In the genomic region with DNA sequence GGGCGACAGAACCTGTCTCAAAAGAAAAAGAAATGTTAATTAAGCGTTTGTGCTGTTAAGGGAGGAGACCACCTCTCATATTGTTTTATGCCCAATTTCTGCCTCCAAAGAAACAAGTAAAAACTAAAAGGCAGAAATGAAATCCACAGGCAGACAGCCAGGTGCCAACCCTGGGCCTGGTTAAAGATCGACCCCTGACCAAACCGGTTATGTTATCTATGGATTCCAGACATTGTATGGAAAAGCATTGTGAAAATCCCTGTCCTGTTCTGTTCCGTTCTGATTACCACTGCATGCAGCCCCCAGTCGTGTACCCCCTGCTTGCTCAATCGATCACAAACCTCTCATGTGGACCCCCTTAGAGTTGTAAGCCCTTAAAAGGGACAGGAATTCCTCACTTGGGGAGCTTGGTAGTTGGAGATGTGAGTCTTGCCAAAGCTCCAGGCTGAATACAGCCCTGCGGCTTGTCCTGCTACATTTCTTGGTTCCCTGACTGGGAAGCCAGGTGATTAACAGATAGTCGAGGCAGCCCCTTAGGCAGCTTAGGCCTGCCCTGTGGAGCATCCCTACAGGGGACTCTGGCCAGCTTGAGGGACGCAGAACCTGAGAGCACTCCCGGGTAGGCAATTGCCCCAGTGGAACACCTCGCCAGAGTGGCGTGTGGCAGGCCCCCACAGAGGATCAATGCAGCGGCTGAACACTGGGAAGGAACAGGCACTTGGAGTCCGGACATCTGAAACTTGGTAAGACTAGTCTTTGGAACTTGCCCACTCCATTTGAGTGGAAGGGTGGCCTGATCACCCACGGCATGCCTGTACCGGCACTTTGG, we compare ENCODE assay signal across 8 cellular contexts. TPM values are rescaled to one million over a fixed set of nuclear protein-coding genes. Genes with fewer than 3 reads are reported as not detected.
DNase-seq lines count a peak whose midpoint lies in the region; ATAC-seq and TF ChIP-seq lines count a peak whose summit lies in the region.

No MANE protein-coding gene starts in this region.

- no peak for ATAC-seq in GM23338
- ATAC-seq in right cardiac atrium = no peak
- no peak for ATAC-seq in GM21723 (IDR thresholded peaks at IDR 0.05; ENCODE audit: unreplicated experiment)

- H3K4me3 ChIP-seq in GM23338 (peak overlapping the region; percentile 28; the same call in 1 of the 2 replicates), right cardiac atrium (ENCODE audit: low read length) (peak overlapping the region; percentile 64), skeletal muscle tissue (ENCODE audit: low read length in 3 of 3) (peak overlapping the region; percentile 93 to 97 (median 93)), thyroid gland (replicated peaks in 1 of 3) (peak overlapping the region in 1 of 3 donors; percentile 52)

- H3F3A ChIP-seq in GM23338 (replicated peaks; ENCODE audit: low read depth) = peaks cover 4% of the 10 kb centered on the region; the same call in 1 of the 2 replicates

- H3K4me1 Mint-ChIP-seq in GM23338 = peaks cover 33% of the 10 kb centered on the region

- intact Hi-C loops in right cardiac atrium (cut with DNase I) = no loop called here
- intact Hi-C loops in thyroid gland (cut with DNase I) = loop anchor here (10.0 kb wide), 1 partner anchor 51 kb away; a partner anchor contains a TSS

- H3K27me3 ChIP-seq in GM23338 (ENCODE audit: insufficient read depth) (no peaks in the 10 kb centered on the region), right cardiac atrium (ENCODE audit: control insufficient read depth, insufficient read depth) (no peaks in the 10 kb centered on the region), skeletal muscle tissue (ENCODE audit: control insufficient read depth in 3 of 3, insufficient read depth in 3 of 3, low read length in 3 of 3) (no peaks in the 10 kb centered on the region), thyroid gland (no peaks in the 10 kb centered on the region)

- peaks cover 19% of the 10 kb centered on the region for H4K20me1 ChIP-seq in GM23338 (replicated peaks; ENCODE audit: insufficient read depth)

- TF ChIP-seq CTCF in GM23338 (conservative IDR thresholded peaks at IDR 0.05; ENCODE audit: low read depth in 2 of 2) (no peak), VCaP (conservative IDR thresholded peaks at IDR 0.05) (no peak), thyroid gland (IDR thresholded peaks at IDR 0.05) (no peak)

- H3K4me2 ChIP-seq in GM23338 = peak overlapping the region; percentile 52; the same call in 1 of the 2 replicates

- no peak overlapping the region for H2AFZ ChIP-seq in GM23338

- peak overlapping the region; percentile 95 for H3K27ac Mint-ChIP-seq in GM23338

- no peaks in the 10 kb centered on the region for H3K9me2 ChIP-seq in GM23338 (ENCODE audit: insufficient read depth)

- peak overlapping the region in 2 of 3 donors; percentile 92 to 97 for H3K9ac ChIP-seq in skeletal muscle tissue (ENCODE audit: low read depth in 1 of 3, low read length in 3 of 3)

- WGBS in right cardiac atrium = 89% methylated on average over 17 of the region's 17 CpGs
- 89 to 91% methylated on average over 17 of the region's 17 CpGs for WGBS in thyroid gland, 2 donors

- peaks cover 47% of the 10 kb centered on the region for H3K79me2 ChIP-seq in GM23338 (replicated peaks; ENCODE audit: insufficient read depth)

- no peaks in the 10 kb centered on the region for H3K9me3 ChIP-seq in right cardiac atrium (ENCODE audit: control insufficient read depth, low read length)
- H3K9me3 ChIP-seq in skeletal muscle tissue (ENCODE audit: control insufficient read depth in 3 of 3, low read length in 3 of 3) = no peaks in the 10 kb centered on the region
- H3K9me3 ChIP-seq in thyroid gland = no peaks in the 10 kb centered on the region

- H3K27ac ChIP-seq in GM23338 (ENCODE audit: low read depth) (no peak overlapping the region), VCaP (peak overlapping the region; percentile 93), right cardiac atrium (ENCODE audit: low read length) (peak overlapping the region; percentile 70), skeletal muscle tissue (ENCODE audit: low read depth, low read length) (peak overlapping the region; percentile 74), thyroid gland (peak overlapping the region in 1 of 3 donors; percentile 57)

- DNase-seq in GM23338 (ENCODE audit: low spot score) = no peak
- DNase-seq in right cardiac atrium = no peak
- DNase-seq in GOT3 (lab: John Stamatoyannopoulos, UW) = no peak
- DNase-seq in ecto neural progenitor cell (ENCODE audit: low spot score) = no peak
- no peak for DNase-seq in thyroid gland

- TF ChIP-seq POLR2A in thyroid gland (IDR thresholded peaks at IDR 0.05) = no peak

- H3K36me3 ChIP-seq in GM23338 (ENCODE audit: insufficient read depth) = peaks cover 12% of the 10 kb centered on the region
- peaks cover 2 to 5% (median 5%) of the 10 kb centered on the region in 3 donors for H3K36me3 ChIP-seq in skeletal muscle tissue (ENCODE audit: control insufficient read depth in 3 of 3, insufficient read depth in 3 of 3, low read length in 3 of 3)
- no peaks in the 10 kb centered on the region for H3K36me3 ChIP-seq in thyroid gland

- peaks cover 24% of the 10 kb centered on the region for H3K36me3 Mint-ChIP-seq in GM23338 (ENCODE audit: low read depth)

- H3K4me1 ChIP-seq in GM23338 (ENCODE audit: insufficient read depth) (peaks cover 10% of the 10 kb centered on the region), right cardiac atrium (ENCODE audit: control insufficient read depth, insufficient read depth, low read length) (peaks cover 5% of the 10 kb centered on the region), skeletal muscle tissue (ENCODE audit: control insufficient read depth in 3 of 3, insufficient read depth in 3 of 3, low read length in 3 of 3) (peaks cover 17 to 22% (median 22%) of the 10 kb centered on the region in 3 donors), thyroid gland (peaks cover 13 to 29% of the 10 kb centered on the region in 2 donors)

- peak overlapping the region; percentile 94 for H3K4me3 Mint-ChIP-seq in GM23338

- H3K27me3 Mint-ChIP-seq in GM23338 (ENCODE audit: insufficient read depth, low read depth, poor library complexity) = peaks cover 13% of the 10 kb centered on the region

- H3K9me3 Mint-ChIP-seq in GM23338 = no peaks in the 10 kb centered on the region; the same call in 2 of the 3 replicates

RNA-seq across cellular contexts. Expression of a gene that starts 0.7 kb away (rescaled TPM):
- 15.7 and 18.9 TPM in 2 replicates for total RNA-seq in GM23338 (2014; rRNA removed; shearing (Covaris generic))
- polyA plus RNA-seq in GM23338 (2016; fragmentation: Nextera tagmentation; extraction: Ambion mirVana) = 7.7 and 11.7 TPM in 2 replicates
- 1 to 10 TPM; 3.3 to 5.8 (median 3.8) TPM for total RNA-seq in right cardiac atrium
- 2.2 TPM for polyA plus RNA-seq in right cardiac atrium
- total RNA-seq in skeletal muscle tissue = 7.3 TPM
- 10 to 100 TPM in 2 of 4 donors, 1 to 10 TPM in 2; 5.3 to 13.6 (median 10.2) TPM for total RNA-seq in thyroid gland

RNA-seq across cellular contexts. Expression of a gene that starts 14.6 kb away (rescaled TPM):
- 62.0 and 69.9 TPM in 2 replicates for total RNA-seq in GM23338 (2014; rRNA removed; shearing (Covaris generic))
- polyA plus RNA-seq in GM23338 (2016; fragmentation: Nextera tagmentation; extraction: Ambion mirVana) (13.7 and 16.6 TPM in 2 replicates), right cardiac atrium (4.3 TPM)
- total RNA-seq in right cardiac atrium (1 to 10 TPM; 5.8 to 9.3 (median 6.6) TPM), skeletal muscle tissue (17.2 TPM), thyroid gland (10 to 100 TPM; 21.8 to 35.8 (median 23.9) TPM)

RNA-seq across cellular contexts. Expression of a gene that starts 34.2 kb away (rescaled TPM):
- 31.8 and 38.7 TPM in 2 replicates for total RNA-seq in GM23338 (2014; rRNA removed; shearing (Covaris generic))
- polyA plus RNA-seq in GM23338 (2016; fragmentation: Nextera tagmentation; extraction: Ambion mirVana) (12.8 and 13.6 TPM in 2 replicates), right cardiac atrium (16.3 TPM)
- total RNA-seq in right cardiac atrium (10 to 100 TPM; 19.6 to 23.8 (median 21.8) TPM), skeletal muscle tissue (18.8 TPM), thyroid gland (10 to 100 TPM; 15.9 to 36.5 (median 24.4) TPM)

RNA-seq across cellular contexts. Expression of a gene that starts 46.0 kb away (rescaled TPM):
- total RNA-seq in GM23338 (2014; rRNA removed; shearing (Covaris generic)) = 12.5 and 16.9 TPM in 2 replicates
- 5.2 and 7.2 TPM in 2 replicates for polyA plus RNA-seq in GM23338 (2016; fragmentation: Nextera tagmentation; extraction: Ambion mirVana)
- total RNA-seq in right cardiac atrium = 10 to 100 TPM in 3 of 4 donors, 1 to 10 TPM in 1; 8.8 to 11.7 (median 11.4) TPM
- polyA plus RNA-seq in right cardiac atrium = 7.1 TPM
- 27.1 TPM for total RNA-seq in skeletal muscle tissue
- 10 to 100 TPM; 23.8 to 30.5 (median 27.5) TPM for total RNA-seq in thyroid gland
